In genomic region chr1:97482022-97482421, GRCh38 we compare ENCODE assay signal across 3 cellular contexts.
"Had no signal": no experiment of that assay in that cellular context is flagged by ENCODE, and none has a peak within 500 bp of the region (broad histone marks: within the 10 kb centered on the region; RNA-seq: fewer than 3 reads in every experiment).

No MANE protein-coding gene starts in this region.

- H3K4me3 ChIP-seq: GM12878 had no signal

- ATAC-seq: GM12878 had no signal

- DNase-seq: GDM1, GF-D8 had no signal
